In the genomic region with DNA sequence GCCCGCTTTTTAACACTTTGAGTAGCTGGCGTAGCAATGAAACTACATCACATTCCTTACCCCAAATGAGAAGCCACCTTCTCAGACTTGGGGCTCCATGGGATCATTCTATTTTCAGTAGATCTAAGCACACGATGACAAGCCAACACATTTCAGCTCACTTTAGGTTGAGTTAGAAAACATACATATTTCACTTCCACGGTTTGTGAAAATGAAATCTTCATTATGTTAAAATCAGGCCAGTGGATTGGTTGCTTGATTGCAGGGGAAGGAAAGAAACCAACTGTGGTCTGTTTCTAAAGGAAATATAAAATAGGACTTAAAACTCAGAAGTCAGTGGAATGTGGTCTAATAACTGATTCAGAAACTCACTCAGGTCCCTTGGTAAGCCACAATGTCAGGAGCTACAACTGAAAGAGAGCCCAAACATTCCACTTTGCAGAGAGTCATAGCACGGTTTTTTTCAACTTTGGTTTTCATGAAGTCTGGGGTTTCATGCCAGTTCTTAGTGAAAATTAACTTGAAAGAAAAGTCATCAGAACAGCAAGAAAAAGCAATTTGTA, we compare ENCODE assay signal across 1 cellular context.
TF ChIP-seq lines count a peak whose summit lies in the region.

No MANE protein-coding gene starts in this region.

TF ChIP-seq in GM23338, 12 proteins besides CTCF, POLR2A, EP300 and RAD21 (continued from another document):
- TF ChIP-seq, protein P1, sequence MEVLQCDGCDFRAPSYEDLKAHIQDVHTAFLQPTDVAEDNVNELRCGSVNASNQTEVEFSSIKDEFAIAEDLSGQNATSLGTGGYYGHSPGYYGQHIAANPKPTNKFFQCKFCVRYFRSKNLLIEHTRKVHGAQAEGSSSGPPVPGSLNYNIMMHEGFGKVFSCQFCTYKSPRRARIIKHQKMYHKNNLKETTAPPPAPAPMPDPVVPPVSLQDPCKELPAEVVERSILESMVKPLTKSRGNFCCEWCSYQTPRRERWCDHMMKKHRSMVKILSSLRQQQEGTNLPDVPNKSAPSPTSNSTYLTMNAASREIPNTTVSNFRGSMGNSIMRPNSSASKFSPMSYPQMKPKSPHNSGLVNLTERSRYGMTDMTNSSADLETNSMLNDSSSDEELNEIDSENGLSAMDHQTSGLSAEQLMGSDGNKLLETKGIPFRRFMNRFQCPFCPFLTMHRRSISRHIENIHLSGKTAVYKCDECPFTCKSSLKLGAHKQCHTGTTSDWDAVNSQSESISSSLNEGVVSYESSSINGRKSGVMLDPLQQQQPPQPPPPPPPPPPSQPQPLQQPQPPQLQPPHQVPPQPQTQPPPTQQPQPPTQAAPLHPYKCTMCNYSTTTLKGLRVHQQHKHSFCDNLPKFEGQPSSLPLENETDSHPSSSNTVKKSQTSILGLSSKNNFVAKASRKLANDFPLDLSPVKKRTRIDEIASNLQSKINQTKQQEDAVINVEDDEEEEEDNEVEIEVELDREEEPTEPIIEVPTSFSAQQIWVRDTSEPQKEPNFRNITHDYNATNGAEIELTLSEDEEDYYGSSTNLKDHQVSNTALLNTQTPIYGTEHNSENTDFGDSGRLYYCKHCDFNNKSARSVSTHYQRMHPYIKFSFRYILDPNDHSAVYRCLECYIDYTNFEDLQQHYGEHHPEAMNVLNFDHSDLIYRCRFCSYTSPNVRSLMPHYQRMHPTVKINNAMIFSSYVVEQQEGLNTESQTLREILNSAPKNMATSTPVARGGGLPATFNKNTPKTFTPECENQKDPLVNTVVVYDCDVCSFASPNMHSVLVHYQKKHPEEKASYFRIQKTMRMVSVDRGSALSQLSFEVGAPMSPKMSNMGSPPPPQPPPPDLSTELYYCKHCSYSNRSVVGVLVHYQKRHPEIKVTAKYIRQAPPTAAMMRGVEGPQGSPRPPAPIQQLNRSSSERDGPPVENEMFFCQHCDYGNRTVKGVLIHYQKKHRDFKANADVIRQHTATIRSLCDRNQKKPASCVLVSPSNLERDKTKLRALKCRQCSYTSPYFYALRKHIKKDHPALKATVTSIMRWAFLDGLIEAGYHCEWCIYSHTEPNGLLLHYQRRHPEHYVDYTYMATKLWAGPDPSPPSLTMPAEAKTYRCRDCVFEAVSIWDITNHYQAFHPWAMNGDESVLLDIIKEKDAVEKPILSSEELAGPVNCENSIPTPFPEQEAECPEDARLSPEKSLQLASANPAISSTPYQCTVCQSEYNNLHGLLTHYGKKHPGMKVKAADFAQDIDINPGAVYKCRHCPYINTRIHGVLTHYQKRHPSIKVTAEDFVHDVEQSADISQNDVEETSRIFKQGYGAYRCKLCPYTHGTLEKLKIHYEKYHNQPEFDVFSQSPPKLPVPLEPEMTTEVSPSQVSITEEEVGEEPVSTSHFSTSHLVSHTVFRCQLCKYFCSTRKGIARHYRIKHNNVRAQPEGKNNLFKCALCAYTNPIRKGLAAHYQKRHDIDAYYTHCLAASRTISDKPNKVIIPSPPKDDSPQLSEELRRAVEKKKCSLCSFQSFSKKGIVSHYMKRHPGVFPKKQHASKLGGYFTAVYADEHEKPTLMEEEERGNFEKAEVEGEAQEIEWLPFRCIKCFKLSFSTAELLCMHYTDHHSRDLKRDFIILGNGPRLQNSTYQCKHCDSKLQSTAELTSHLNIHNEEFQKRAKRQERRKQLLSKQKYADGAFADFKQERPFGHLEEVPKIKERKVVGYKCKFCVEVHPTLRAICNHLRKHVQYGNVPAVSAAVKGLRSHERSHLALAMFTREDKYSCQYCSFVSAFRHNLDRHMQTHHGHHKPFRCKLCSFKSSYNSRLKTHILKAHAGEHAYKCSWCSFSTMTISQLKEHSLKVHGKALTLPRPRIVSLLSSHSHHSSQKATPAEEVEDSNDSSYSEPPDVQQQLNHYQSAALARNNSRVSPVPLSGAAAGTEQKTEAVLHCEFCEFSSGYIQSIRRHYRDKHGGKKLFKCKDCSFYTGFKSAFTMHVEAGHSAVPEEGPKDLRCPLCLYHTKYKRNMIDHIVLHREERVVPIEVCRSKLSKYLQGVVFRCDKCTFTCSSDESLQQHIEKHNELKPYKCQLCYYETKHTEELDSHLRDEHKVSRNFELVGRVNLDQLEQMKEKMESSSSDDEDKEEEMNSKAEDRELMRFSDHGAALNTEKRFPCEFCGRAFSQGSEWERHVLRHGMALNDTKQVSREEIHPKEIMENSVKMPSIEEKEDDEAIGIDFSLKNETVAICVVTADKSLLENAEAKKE (CRISPR knock-in tag; IDR thresholded peaks at IDR 0.05) = no peak
- TF ChIP-seq ZNF331 (CRISPR knock-in tag; IDR thresholded peaks at IDR 0.05; ENCODE audit: low read depth) (no peak), ZNF114 (CRISPR knock-in tag; IDR thresholded peaks at IDR 0.05) (no peak), EZH2 (IDR thresholded peaks at IDR 0.05; ENCODE audit: low read depth, unreplicated experiment) (no peak), EZH2phosphoT487 (IDR thresholded peaks at IDR 0.05; ENCODE audit: unreplicated experiment) (no peak), NANOG (IDR thresholded peaks at IDR 0.05; ENCODE audit: borderline replicate concordance) (no peak), CREB1 (CRISPR knock-in tag; IDR thresholded peaks at IDR 0.05; ENCODE audit: low read depth) (no peak), POLR2AphosphoS5 (IDR thresholded peaks at IDR 0.05; ENCODE audit: low read depth) (no peak)
- TF ChIP-seq, protein P2, sequence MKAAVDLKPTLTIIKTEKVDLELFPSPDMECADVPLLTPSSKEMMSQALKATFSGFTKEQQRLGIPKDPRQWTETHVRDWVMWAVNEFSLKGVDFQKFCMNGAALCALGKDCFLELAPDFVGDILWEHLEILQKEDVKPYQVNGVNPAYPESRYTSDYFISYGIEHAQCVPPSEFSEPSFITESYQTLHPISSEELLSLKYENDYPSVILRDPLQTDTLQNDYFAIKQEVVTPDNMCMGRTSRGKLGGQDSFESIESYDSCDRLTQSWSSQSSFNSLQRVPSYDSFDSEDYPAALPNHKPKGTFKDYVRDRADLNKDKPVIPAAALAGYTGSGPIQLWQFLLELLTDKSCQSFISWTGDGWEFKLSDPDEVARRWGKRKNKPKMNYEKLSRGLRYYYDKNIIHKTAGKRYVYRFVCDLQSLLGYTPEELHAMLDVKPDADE (IDR thresholded peaks at IDR 0.05) = no peak
